1 cellular context compared by ENCODE assay signal in genomic region chr10:22833353-22833752, GRCh38.
TF ChIP-seq lines count a peak whose summit lies in the region.

No MANE protein-coding gene starts in this region.

TF ChIP-seq in K562, 482 proteins besides CTCF, POLR2A, EP300 and RAD21 (continued from another document):
- TF ChIP-seq RERE (CRISPR knock-in tag; IDR thresholded peaks at IDR 0.05; ENCODE audit: borderline replicate concordance): no peak
- TF ChIP-seq CC2D1A (IDR thresholded peaks at IDR 0.05): no peak
- TF ChIP-seq ZFP91 (CRISPR knock-in tag; IDR thresholded peaks at IDR 0.05): no peak
